Comparison of ENCODE assay signal across 11 cellular contexts in the genomic region with DNA sequence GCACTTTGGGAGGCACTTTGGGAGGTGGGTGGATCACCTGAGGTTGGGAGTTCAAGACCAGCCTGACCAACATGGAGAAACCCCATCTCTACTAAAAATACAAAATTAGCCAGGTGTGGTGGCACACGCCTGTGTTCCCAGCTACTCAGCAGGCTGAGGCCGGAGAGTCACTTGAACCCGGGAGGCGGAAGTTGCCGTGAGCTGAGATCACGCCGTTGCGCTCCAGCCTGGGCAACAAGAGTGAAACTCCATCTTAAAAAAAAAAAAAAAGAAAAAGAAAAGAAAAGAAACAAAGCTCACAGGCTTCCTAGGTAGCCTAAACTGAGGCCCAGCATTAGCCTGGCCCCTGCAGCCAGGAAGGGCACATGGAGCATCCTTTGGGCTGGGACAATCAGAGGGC. TPM values are rescaled to one million over a fixed set of nuclear protein-coding genes. Genes with fewer than 3 reads are reported as not detected.
A peak's percentile ranks its signal among the peaks of the same experiment; 100 is the strongest.
DNase-seq lines count a peak whose midpoint lies in the region; ATAC-seq and TF ChIP-seq lines count a peak whose summit lies in the region.
"Not testable (repeated sequence)": the region's sequence is repeated elsewhere in the genome, so short reads cannot be mapped to it uniquely, and the experiment has no call there.
"Had no signal": no experiment of that assay in that cellular context is flagged by ENCODE, and none has a peak within 500 bp of the region (broad histone marks: within the 10 kb centered on the region; RNA-seq: fewer than 3 reads in every experiment).

No MANE protein-coding gene starts in this region.

- H3K9me3 Mint-ChIP-seq in CD8-positive, alpha-beta T cell; activated CD4-positive, alpha-beta T cell treated with anti-CD3 and anti-CD28 coated beads, Interleukin-2, amount 10 ng/mL, durations not matched to agents 24 days and 14 days; activated CD8-positive, alpha-beta memory T cell treated with anti-CD3 and anti-CD28 coated beads, Interleukin-2, amount 10 ng/mL, durations not matched to agents 7 days and 5 days (ENCODE audit: low read depth); activated naive CD4-positive, alpha-beta T cell treated with anti-CD3 and anti-CD28 coated beads, Interleukin-2, amount 10 ng/mL, durations not matched to agents 7 days and 5 days; activated naive CD8-positive, alpha-beta T cell treated with anti-CD3 and anti-CD28 coated beads, Interleukin-2, amount 50 U/mL, for 24 hours; nephron progenitor cell: not testable (repeated sequence)

- not testable (repeated sequence) for TF ChIP-seq CTCF in CD8-positive, alpha-beta T cell (IDR thresholded peaks at IDR 0.05); RWPE1 (conservative IDR thresholded peaks at IDR 0.05; ENCODE audit: low read depth); nephron progenitor cell (IDR thresholded peaks at IDR 0.05)

- CTCF ChIA-PET in CD8-positive, alpha-beta T cell (lab: Charles Lee), result interaction anchor here (0.8 to 4.1 kb wide), 5 partner anchors 9 to 80 kb away, joined by 3 to 26 read pairs (median 7); a partner anchor contains a TSS
- CTCF ChIA-PET in RWPE1 (lab: Yijun Ruan, JAX), result not testable (repeated sequence)
- CTCF ChIA-PET in activated CD8-positive, alpha-beta memory T cell treated with anti-CD3 and anti-CD28 coated beads, Interleukin-2, amount 10 ng/mL, durations not matched to agents 7 days and 5 days (lab: Charles Lee), result interaction anchor here (1.5 to 1.7 kb wide), 2 partner anchors 8 to 11 kb away, joined by 5 to 6 read pairs; a partner anchor contains a TSS
- CTCF ChIA-PET in activated naive CD4-positive, alpha-beta T cell treated with anti-CD3 and anti-CD28 coated beads, Interleukin-2, amount 10 ng/mL, durations not matched to agents 7 days and 5 days (lab: Charles Lee), result interaction anchor here (5.3 to 15.7 kb wide), 2 partner anchors 13 to 41 kb away, joined by 23 to 255 read pairs; a partner anchor contains a TSS

- H3K27me3 ChIP-seq in CD8-positive, alpha-beta T cell (ENCODE audit: insufficient read depth, low read length), result not testable (repeated sequence)

- H3K27ac Mint-ChIP-seq in CD8-positive, alpha-beta T cell, result peak overlapping the region; percentile 75
- peak overlapping the region; percentile 51 for H3K27ac Mint-ChIP-seq in activated CD4-positive, alpha-beta T cell treated with anti-CD3 and anti-CD28 coated beads, Interleukin-2, amount 10 ng/mL, durations not matched to agents 24 days and 14 days
- peak overlapping the region; percentile 2 for H3K27ac Mint-ChIP-seq in activated CD8-positive, alpha-beta memory T cell treated with anti-CD3 and anti-CD28 coated beads, Interleukin-2, amount 10 ng/mL, durations not matched to agents 7 days and 5 days
- H3K27ac Mint-ChIP-seq in activated naive CD4-positive, alpha-beta T cell treated with anti-CD3 and anti-CD28 coated beads, Interleukin-2, amount 10 ng/mL, durations not matched to agents 7 days and 5 days, result peak overlapping the region; percentile 85
- H3K27ac Mint-ChIP-seq in activated naive CD8-positive, alpha-beta T cell treated with anti-CD3 and anti-CD28 coated beads, Interleukin-2, amount 50 U/mL, for 24 hours, result peak overlapping the region; percentile 35
- H3K27ac Mint-ChIP-seq in nephron progenitor cell, result peak overlapping the region; percentile 60

- not testable (repeated sequence) for H3K4me3 ChIP-seq in CD8-positive, alpha-beta T cell (ENCODE audit: low read depth, low read length)

- H3K4me3 Mint-ChIP-seq in CD8-positive, alpha-beta T cell, result peak overlapping the region; percentile 49
- not testable (repeated sequence) for H3K4me3 Mint-ChIP-seq in activated CD4-positive, alpha-beta T cell treated with anti-CD3 and anti-CD28 coated beads, Interleukin-2, amount 10 ng/mL, durations not matched to agents 24 days and 14 days; activated CD8-positive, alpha-beta memory T cell treated with anti-CD3 and anti-CD28 coated beads, Interleukin-2, amount 10 ng/mL, durations not matched to agents 7 days and 5 days; activated naive CD8-positive, alpha-beta T cell treated with anti-CD3 and anti-CD28 coated beads, Interleukin-2, amount 50 U/mL, for 24 hours; nephron progenitor cell
- H3K4me3 Mint-ChIP-seq in activated naive CD4-positive, alpha-beta T cell treated with anti-CD3 and anti-CD28 coated beads, Interleukin-2, amount 10 ng/mL, durations not matched to agents 7 days and 5 days, result peak overlapping the region; percentile 13

- H3K36me3 ChIP-seq in CD8-positive, alpha-beta T cell (ENCODE audit: insufficient read depth, low read length), result not testable (repeated sequence)

- H3K4me1 Mint-ChIP-seq in CD8-positive, alpha-beta T cell (ENCODE audit: low read depth), result peaks cover 67% of the 10 kb centered on the region
- H3K4me1 Mint-ChIP-seq in activated CD4-positive, alpha-beta T cell treated with anti-CD3 and anti-CD28 coated beads, Interleukin-2, amount 10 ng/mL, durations not matched to agents 24 days and 14 days, result peaks cover 54% of the 10 kb centered on the region
- peaks cover 61% of the 10 kb centered on the region for H3K4me1 Mint-ChIP-seq in activated CD8-positive, alpha-beta memory T cell treated with anti-CD3 and anti-CD28 coated beads, Interleukin-2, amount 10 ng/mL, durations not matched to agents 7 days and 5 days
- H3K4me1 Mint-ChIP-seq in activated naive CD4-positive, alpha-beta T cell treated with anti-CD3 and anti-CD28 coated beads, Interleukin-2, amount 10 ng/mL, durations not matched to agents 7 days and 5 days, result peaks cover 77% of the 10 kb centered on the region
- peaks cover 67% of the 10 kb centered on the region for H3K4me1 Mint-ChIP-seq in activated naive CD8-positive, alpha-beta T cell treated with anti-CD3 and anti-CD28 coated beads, Interleukin-2, amount 50 U/mL, for 24 hours
- peaks cover 13% of the 10 kb centered on the region for H3K4me1 Mint-ChIP-seq in nephron progenitor cell

- not testable (repeated sequence) for H3K27ac ChIP-seq in CD8-positive, alpha-beta T cell (ENCODE audit: low read depth, low read length)
- peak overlapping the region; percentile 13 for H3K27ac ChIP-seq in RWPE1

- H3K4me1 ChIP-seq in CD8-positive, alpha-beta T cell (ENCODE audit: insufficient read depth, low read length), result peaks cover 68% of the 10 kb centered on the region

- H3K27me3 Mint-ChIP-seq in CD8-positive, alpha-beta T cell (ENCODE audit: low read depth); activated CD4-positive, alpha-beta T cell treated with anti-CD3 and anti-CD28 coated beads, Interleukin-2, amount 10 ng/mL, durations not matched to agents 24 days and 14 days; activated CD8-positive, alpha-beta memory T cell treated with anti-CD3 and anti-CD28 coated beads, Interleukin-2, amount 10 ng/mL, durations not matched to agents 7 days and 5 days; activated naive CD4-positive, alpha-beta T cell treated with anti-CD3 and anti-CD28 coated beads, Interleukin-2, amount 10 ng/mL, durations not matched to agents 7 days and 5 days; activated naive CD8-positive, alpha-beta T cell treated with anti-CD3 and anti-CD28 coated beads, Interleukin-2, amount 50 U/mL, for 24 hours; nephron progenitor cell (ENCODE audit: low read depth, poor library complexity): not testable (repeated sequence)

- not testable (repeated sequence) for H3K36me3 Mint-ChIP-seq in CD8-positive, alpha-beta T cell; activated CD8-positive, alpha-beta memory T cell treated with anti-CD3 and anti-CD28 coated beads, Interleukin-2, amount 10 ng/mL, durations not matched to agents 7 days and 5 days; activated naive CD4-positive, alpha-beta T cell treated with anti-CD3 and anti-CD28 coated beads, Interleukin-2, amount 10 ng/mL, durations not matched to agents 7 days and 5 days; activated naive CD8-positive, alpha-beta T cell treated with anti-CD3 and anti-CD28 coated beads, Interleukin-2, amount 50 U/mL, for 24 hours (ENCODE audit: low read depth); nephron progenitor cell (ENCODE audit: low read depth)
- peaks cover 10% of the 10 kb centered on the region for H3K36me3 Mint-ChIP-seq in activated CD4-positive, alpha-beta T cell treated with anti-CD3 and anti-CD28 coated beads, Interleukin-2, amount 10 ng/mL, durations not matched to agents 24 days and 14 days (ENCODE audit: low read depth)

- intact Hi-C loops in CD8-positive, alpha-beta T cell (cut with DNase I, micrococcal nuclease); activated CD4-positive, alpha-beta T cell treated with anti-CD3 and anti-CD28 coated beads, Interleukin-2, amount 10 ng/mL, durations not matched to agents 24 days and 14 days (cut with micrococcal nuclease): not testable (repeated sequence)

- POLR2A ChIA-PET in CD8-positive, alpha-beta T cell (lab: Charles Lee), result interaction anchor here (3.7 kb wide), 1 partner anchor 8 kb away, joined by 17 read pairs; a partner anchor contains a TSS
- POLR2A ChIA-PET in RWPE1 (lab: Yijun Ruan, JAX; ENCODE audit: low non-redundant PET), result not testable (repeated sequence)

- ATAC-seq in CD8-positive, alpha-beta T cell; activated CD8-positive, alpha-beta memory T cell treated with anti-CD3 and anti-CD28 coated beads, Interleukin-2, amount 10 ng/mL, durations not matched to agents 7 days and 5 days; activated naive CD8-positive, alpha-beta T cell treated with anti-CD3 and anti-CD28 coated beads, Interleukin-2, amount 50 U/mL, for 24 hours: not testable (repeated sequence)

- DNase-seq in CD8-positive, alpha-beta T cell; RWPE1 (ENCODE audit: low spot score); activated CD4-positive, alpha-beta T cell treated with anti-CD3 and anti-CD28 coated beads, Interleukin-2, amount 10 ng/mL, durations not matched to agents 24 days and 14 days; activated CD8-positive, alpha-beta memory T cell treated with anti-CD3 and anti-CD28 coated beads, Interleukin-2, amount 10 ng/mL, durations not matched to agents 7 days and 5 days; activated naive CD4-positive, alpha-beta T cell treated with anti-CD3 and anti-CD28 coated beads, Interleukin-2, amount 10 ng/mL, durations not matched to agents 7 days and 5 days; activated naive CD8-positive, alpha-beta T cell treated with anti-CD3 and anti-CD28 coated beads, Interleukin-2, amount 50 U/mL, for 24 hours; nephron progenitor cell: not testable (repeated sequence)

- not testable (repeated sequence) for H3K9me3 ChIP-seq in CD8-positive, alpha-beta T cell (ENCODE audit: low read length)

RNA-seq across cellular contexts. Expression of a gene that starts 8.1 kb away (rescaled TPM):
- 10 to 100 TPM; 48.0 to 50.3 TPM for total RNA-seq in CD8-positive, alpha-beta T cell
- total RNA-seq in activated CD4-positive, alpha-beta T cell treated with anti-CD3 and anti-CD28 coated beads, Interleukin-2, amount 10 ng/mL, durations not matched to agents 24 days and 14 days, result 3.2 and 4.1 TPM in 2 replicates
- 10 to 100 TPM in 1 of 2 experiments, 1 to 10 TPM in 1; 2.8 to 10.4 TPM for total RNA-seq in activated CD8-positive, alpha-beta memory T cell treated with anti-CD3 and anti-CD28 coated beads, Interleukin-2, amount 10 ng/mL, durations not matched to agents 7 days and 5 days
- total RNA-seq: GM23248 had no signal

RNA-seq across cellular contexts. Expression of a gene that starts 18.3 kb away (rescaled TPM):
- total RNA-seq in CD8-positive, alpha-beta T cell, result 10 to 100 TPM; 41.8 to 42.3 TPM
- total RNA-seq in activated CD4-positive, alpha-beta T cell treated with anti-CD3 and anti-CD28 coated beads, Interleukin-2, amount 10 ng/mL, durations not matched to agents 24 days and 14 days, result 86.7 and 86.8 TPM in 2 replicates
- 10 to 100 TPM; 34.3 to 43.1 TPM for total RNA-seq in activated CD8-positive, alpha-beta memory T cell treated with anti-CD3 and anti-CD28 coated beads, Interleukin-2, amount 10 ng/mL, durations not matched to agents 7 days and 5 days

RNA-seq across cellular contexts. Expression of a gene that starts 53.1 kb away (rescaled TPM):
- total RNA-seq in CD8-positive, alpha-beta T cell, result not detected
- total RNA-seq in activated CD4-positive, alpha-beta T cell treated with anti-CD3 and anti-CD28 coated beads, Interleukin-2, amount 10 ng/mL, durations not matched to agents 24 days and 14 days, result not detected in 2 replicates
- total RNA-seq in activated CD8-positive, alpha-beta memory T cell treated with anti-CD3 and anti-CD28 coated beads, Interleukin-2, amount 10 ng/mL, durations not matched to agents 7 days and 5 days, result not detected
- total RNA-seq: CD8-positive, alpha-beta memory T cell; GM12878; GM23248; H7 had no signal

Comparison
In these comparisons a context has a peak if more than half of its experiments do, and no peak if none do; other contexts are left out.
1. H3K27ac Mint-ChIP-seq: peak in every context shown above with its lines; median percentile 85 in activated naive CD4-positive, alpha-beta T cell treated with anti-CD3 and anti-CD28 coated beads, Interleukin-2, amount 10 ng/mL, durations not matched to agents 7 days and 5 days; 75 in CD8-positive, alpha-beta T cell; 60 in nephron progenitor cell; 51 in activated CD4-positive, alpha-beta T cell treated with anti-CD3 and anti-CD28 coated beads, Interleukin-2, amount 10 ng/mL, durations not matched to agents 24 days and 14 days; 35 in activated naive CD8-positive, alpha-beta T cell treated with anti-CD3 and anti-CD28 coated beads, Interleukin-2, amount 50 U/mL, for 24 hours; 2 in activated CD8-positive, alpha-beta memory T cell treated with anti-CD3 and anti-CD28 coated beads, Interleukin-2, amount 10 ng/mL, durations not matched to agents 7 days and 5 days.